7 cellular contexts compared by ENCODE assay signal in the genomic region with DNA sequence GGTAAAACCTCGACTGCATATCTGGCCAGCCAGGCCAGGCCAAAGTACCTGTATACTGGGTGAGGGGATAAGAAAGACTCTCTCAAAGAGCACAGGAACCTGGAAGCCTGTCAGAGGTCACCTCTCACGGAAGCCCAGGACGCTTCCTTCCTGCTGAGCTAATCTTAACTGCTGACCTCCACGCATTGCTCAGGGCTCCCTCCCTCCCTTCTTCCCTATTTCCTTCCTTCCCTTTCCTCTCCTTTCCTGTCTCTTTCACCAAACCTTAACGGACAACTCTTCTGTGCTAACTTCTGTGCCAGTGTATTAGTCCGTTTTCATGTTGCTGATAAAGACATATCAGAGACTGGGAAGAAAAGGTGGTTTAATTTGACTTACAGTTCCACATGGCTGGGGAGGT. TPM values are rescaled to one million over a fixed set of nuclear protein-coding genes. Genes with fewer than 3 reads are reported as not detected.
DNase-seq lines count a peak whose midpoint lies in the region.
"Had no signal": no experiment of that assay in that cellular context is flagged by ENCODE, and none has a peak within 500 bp of the region (broad histone marks: within the 10 kb centered on the region; RNA-seq: fewer than 3 reads in every experiment).

No MANE protein-coding gene starts in this region.

- H3K27ac Mint-ChIP-seq in activated naive CD4-positive, alpha-beta T cell treated with anti-CD3 and anti-CD28 coated beads, Interleukin-2, amount 50 U/mL, for 24 hours, result peak overlapping the region; percentile 94
- H3K27ac Mint-ChIP-seq: WTC11 had no signal

- H3K4me3 ChIP-seq in neuronal stem cell (ENCODE audit: low read length in 2 of 2), result no peak overlapping the region
- H3K4me3 ChIP-seq in SJCRH30, result no peak overlapping the region
- H3K4me3 ChIP-seq: mucosa of descending colon, upper lobe of right lung had no signal

- no peak overlapping the region for H2BK12ac ChIP-seq in neuronal stem cell (ENCODE audit: low read length)

- H3K27me3 ChIP-seq in neuronal stem cell (ENCODE audit: control insufficient read depth in 3 of 3, insufficient read depth in 3 of 3, low read depth in 1 of 3, low read length in 3 of 3) (peaks cover 0 to 5% (median 0%) of the 10 kb centered on the region in 3 experiments), SJCRH30 (no peaks in the 10 kb centered on the region; the same call in 1 of the 2 replicates)
- H3K27me3 ChIP-seq: upper lobe of right lung had no signal

- H2AK5ac ChIP-seq in neuronal stem cell (ENCODE audit: low read depth, low read length), result no peak overlapping the region

- H3K4ac ChIP-seq in neuronal stem cell (ENCODE audit: low read length), result no peak overlapping the region

- DNase-seq in activated naive CD4-positive, alpha-beta T cell (lab: John Stamatoyannopoulos, UW), result no peak
- no peak for DNase-seq in neuronal stem cell (ENCODE audit: low spot score)
- no peak for DNase-seq in SJCRH30
- DNase-seq: mucosa of descending colon, upper lobe of right lung had no signal

- H3K18ac ChIP-seq in neuronal stem cell (ENCODE audit: low read length), result no peak overlapping the region

- H2BK15ac ChIP-seq in neuronal stem cell (ENCODE audit: low read length), result no peak overlapping the region

- H3K36me3 Mint-ChIP-seq in activated naive CD4-positive, alpha-beta T cell treated with anti-CD3 and anti-CD28 coated beads, Interleukin-2, amount 50 U/mL, for 24 hours, result no peaks in the 10 kb centered on the region

- no peak overlapping the region for H3K4me2 ChIP-seq in neuronal stem cell (ENCODE audit: insufficient read depth, low read length, poor library complexity, severe bottlenecking)

- H3K9me3 Mint-ChIP-seq in activated naive CD4-positive, alpha-beta T cell treated with anti-CD3 and anti-CD28 coated beads, Interleukin-2, amount 50 U/mL, for 24 hours, result no peaks in the 10 kb centered on the region

- no peak overlapping the region for H2BK5ac ChIP-seq in neuronal stem cell (ENCODE audit: low read length)

- H3K36me3 ChIP-seq in neuronal stem cell (replicated peaks in 1 of 2; ENCODE audit: control insufficient read depth in 2 of 2, insufficient read depth in 2 of 2, low read length in 2 of 2), result no peaks in the 10 kb centered on the region
- H3K36me3 ChIP-seq in SJCRH30, result no peaks in the 10 kb centered on the region
- H3K36me3 ChIP-seq: upper lobe of right lung had no signal

- no peak overlapping the region for H4K8ac ChIP-seq in neuronal stem cell (ENCODE audit: low read depth, low read length)

- H3K4me1 ChIP-seq in neuronal stem cell (ENCODE audit: control insufficient read depth in 2 of 2, insufficient read depth in 1 of 2, low read depth in 1 of 2, low read length in 2 of 2), result peaks cover 0 to 2% of the 10 kb centered on the region in 2 donors
- H3K4me1 ChIP-seq in SJCRH30, result peaks cover 6% of the 10 kb centered on the region; the same call in 1 of the 2 replicates

- H3K4me1 Mint-ChIP-seq in activated naive CD4-positive, alpha-beta T cell treated with anti-CD3 and anti-CD28 coated beads, Interleukin-2, amount 50 U/mL, for 24 hours, result peaks cover 78% of the 10 kb centered on the region

- no peak overlapping the region for H3K14ac ChIP-seq in neuronal stem cell (ENCODE audit: low read length)

- WGBS in neuronal stem cell (ENCODE audit: extremely low coverage in 2 of 2, insufficient read length in 2 of 2, insufficient replicate concordance in 1 of 2), 2 donors, result no CpG with 5 or more reads among the region's 6 CpGs

- no peak overlapping the region for H4K91ac ChIP-seq in neuronal stem cell (ENCODE audit: low read depth, low read length, poor library complexity)

- H3K79me1 ChIP-seq in neuronal stem cell (ENCODE audit: low read depth, low read length), result no peaks in the 10 kb centered on the region

- no peak overlapping the region for H3K23ac ChIP-seq in neuronal stem cell (ENCODE audit: low read depth, low read length, poor library complexity)

- H2BK120ac ChIP-seq in neuronal stem cell (ENCODE audit: low read depth, low read length), result no peak overlapping the region

- peak overlapping the region; percentile 29 for H2AFZ ChIP-seq in neuronal stem cell (ENCODE audit: low read length)

- H3K27ac ChIP-seq in neuronal stem cell (replicated peaks; ENCODE audit: low read length) (no peak overlapping the region), SJCRH30 (no peak overlapping the region)
- H3K27ac ChIP-seq: upper lobe of right lung had no signal

- no peaks in the 10 kb centered on the region for H3K27me3 Mint-ChIP-seq in activated naive CD4-positive, alpha-beta T cell treated with anti-CD3 and anti-CD28 coated beads, Interleukin-2, amount 50 U/mL, for 24 hours

- H3K9me3 ChIP-seq in neuronal stem cell (replicated peaks in 1 of 2; ENCODE audit: control insufficient read depth in 2 of 2, insufficient read depth in 1 of 2, low read depth in 1 of 2, low read length in 2 of 2) (no peaks in the 10 kb centered on the region), SJCRH30 (replicated peaks) (no peaks in the 10 kb centered on the region)
- H3K9me3 ChIP-seq: mucosa of descending colon, upper lobe of right lung had no signal

- H3K4me3 Mint-ChIP-seq in activated naive CD4-positive, alpha-beta T cell treated with anti-CD3 and anti-CD28 coated beads, Interleukin-2, amount 50 U/mL, for 24 hours, result peak overlapping the region; percentile 50
- H3K4me3 Mint-ChIP-seq: WTC11 had no signal

- H3K9ac ChIP-seq in neuronal stem cell (ENCODE audit: low read depth, low read length, poor library complexity), result no peak overlapping the region

RNA-seq across cellular contexts. Expression of a gene that starts 14.8 kb away (rescaled TPM):
- polyA plus RNA-seq in neuronal stem cell (2013, experiment 1 of 2), result 0.22 TPM
- polyA plus RNA-seq in neuronal stem cell (2013, experiment 2 of 2), result 0.25 TPM
- total RNA-seq in SJCRH30 (2014; rRNA removed; shearing (Covaris generic)), result not detected in 2 replicates

RNA-seq across cellular contexts. Expression of a gene that starts 21.4 kb away (rescaled TPM):
- 47.5 TPM for polyA plus RNA-seq in neuronal stem cell (2013, experiment 1 of 2)
- polyA plus RNA-seq in neuronal stem cell (2013, experiment 2 of 2), result 46.2 TPM
- total RNA-seq in SJCRH30 (2014; rRNA removed; shearing (Covaris generic)), result 29.9 and 36.8 TPM in 2 replicates

RNA-seq across cellular contexts. Expression of a gene that starts 29.3 kb away (rescaled TPM):
- 37.1 TPM for polyA plus RNA-seq in neuronal stem cell (2013, experiment 1 of 2)
- 33.8 TPM for polyA plus RNA-seq in neuronal stem cell (2013, experiment 2 of 2)
- total RNA-seq in SJCRH30 (2014; rRNA removed; shearing (Covaris generic)), result 24.2 and 25.0 TPM in 2 replicates

RNA-seq across cellular contexts. Expression of a gene that starts 35.5 kb away (rescaled TPM):
- 373 TPM for polyA plus RNA-seq in neuronal stem cell (2013, experiment 1 of 2)
- 368 TPM for polyA plus RNA-seq in neuronal stem cell (2013, experiment 2 of 2)
- 221 and 235 TPM in 2 replicates for total RNA-seq in SJCRH30 (2014; rRNA removed; shearing (Covaris generic))

RNA-seq across cellular contexts. Expression of a gene that starts 36.0 kb away (rescaled TPM):
- polyA plus RNA-seq in neuronal stem cell (2013, experiment 1 of 2), result 18.2 TPM
- 18.7 TPM for polyA plus RNA-seq in neuronal stem cell (2013, experiment 2 of 2)
- total RNA-seq in SJCRH30 (2014; rRNA removed; shearing (Covaris generic)), result 27.2 and 34.1 TPM in 2 replicates
